1 cellular context compared by ENCODE assay signal in the genomic region with DNA sequence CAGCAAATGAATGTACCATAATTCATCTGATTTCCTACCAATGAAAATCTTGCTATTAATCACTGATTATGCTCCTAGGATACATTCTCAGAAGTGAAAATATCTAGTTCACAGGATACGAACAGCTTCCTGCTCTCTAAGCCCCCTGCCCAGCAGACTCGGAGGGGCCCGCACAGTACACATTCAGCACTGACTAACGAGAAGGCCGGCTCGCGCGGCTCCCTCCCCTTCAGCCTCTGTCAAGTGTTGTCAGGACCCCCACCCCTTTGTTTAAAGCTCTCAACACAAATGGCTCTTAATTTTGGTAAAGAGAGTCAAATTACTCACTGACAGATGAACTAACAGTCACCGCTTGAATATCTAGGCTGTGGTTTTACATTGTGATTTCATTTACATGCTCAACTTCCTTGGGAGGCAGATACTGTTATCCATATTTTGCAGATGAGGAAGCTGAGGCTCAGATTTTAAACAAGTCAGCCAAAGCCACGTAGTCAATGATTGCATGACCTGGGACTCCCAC.
TF ChIP-seq lines count a peak whose summit lies in the region.

No MANE protein-coding gene starts in this region.

TF ChIP-seq in IMR-90, 13 proteins besides CTCF, POLR2A, EP300 and RAD21:
- TF ChIP-seq, protein P1, sequence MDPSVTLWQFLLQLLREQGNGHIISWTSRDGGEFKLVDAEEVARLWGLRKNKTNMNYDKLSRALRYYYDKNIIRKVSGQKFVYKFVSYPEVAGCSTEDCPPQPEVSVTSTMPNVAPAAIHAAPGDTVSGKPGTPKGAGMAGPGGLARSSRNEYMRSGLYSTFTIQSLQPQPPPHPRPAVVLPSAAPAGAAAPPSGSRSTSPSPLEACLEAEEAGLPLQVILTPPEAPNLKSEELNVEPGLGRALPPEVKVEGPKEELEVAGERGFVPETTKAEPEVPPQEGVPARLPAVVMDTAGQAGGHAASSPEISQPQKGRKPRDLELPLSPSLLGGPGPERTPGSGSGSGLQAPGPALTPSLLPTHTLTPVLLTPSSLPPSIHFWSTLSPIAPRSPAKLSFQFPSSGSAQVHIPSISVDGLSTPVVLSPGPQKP (IDR thresholded peaks at IDR 0.05; ENCODE audit: borderline replicate concordance, low read depth, low read length) = no peak
- TF ChIP-seq FOS (IDR thresholded peaks at IDR 0.05; ENCODE audit: low read depth, low read length) = peak; percentile 27; the same call in 1 of the 2 replicates
- TF ChIP-seq CEBPB (IDR thresholded peaks at IDR 0.05; ENCODE audit: low read depth, low read length) = peak; percentile 49; the same call in 1 of the 2 replicates
- TF ChIP-seq RFX5 (IDR thresholded peaks at IDR 0.05; ENCODE audit: low read depth, low read length) = no peak
- no peak for TF ChIP-seq RCOR1 (IDR thresholded peaks at IDR 0.05; ENCODE audit: insufficient replicate concordance, low read length)
- TF ChIP-seq SMC3 (IDR thresholded peaks at IDR 0.05; ENCODE audit: low read depth, low read length) = peak; percentile 9; the same call in 1 of the 2 replicates
- no peak for TF ChIP-seq BHLHE40 (IDR thresholded peaks at IDR 0.05; ENCODE audit: low read depth, low read length)
TF ChIP-seq in IMR-90: peak in this region for 3.
